In the genomic region with DNA sequence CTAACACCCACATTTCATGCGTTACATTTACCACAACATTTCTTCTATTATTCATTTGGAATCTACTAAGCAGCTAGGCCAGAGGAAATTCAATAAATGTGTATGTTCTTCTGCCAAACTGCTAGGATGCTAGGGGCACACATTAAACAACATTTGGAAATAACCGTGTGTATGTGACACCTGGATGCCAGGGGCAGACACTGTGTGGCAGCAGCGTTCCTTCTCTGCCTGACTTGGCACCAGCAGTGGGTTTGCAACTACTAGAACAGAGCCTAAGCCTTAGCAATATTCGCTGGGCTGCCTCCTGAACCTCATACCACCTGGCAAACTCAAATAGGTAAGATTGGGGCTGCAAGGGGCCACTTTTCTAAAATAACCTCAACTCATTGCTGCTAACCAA, we compare ENCODE assay signal across 17 cellular contexts.
DNase-seq lines count a peak whose midpoint lies in the region; ATAC-seq, FAIRE-seq and TF ChIP-seq lines count a peak whose summit lies in the region.
"Had no signal": no experiment of that assay in that cellular context is flagged by ENCODE, and none has a peak within 500 bp of the region (broad histone marks: within the 10 kb centered on the region; RNA-seq: fewer than 3 reads in every experiment).

No MANE protein-coding gene starts in this region.

- TF ChIP-seq POLR2A in GM12878 (IDR thresholded peaks at IDR 0.05; ENCODE audit: low read depth, low read length) (no peak), HepG2 (IDR thresholded peaks at IDR 0.05; ENCODE audit: insufficient read depth in 1 of 2, low read depth in 2 of 2, low read length in 2 of 2) (no peak)

- no peak overlapping the region for H2AFZ ChIP-seq in GM12878 (ENCODE audit: control insufficient read depth, low read depth, low read length)
- no peak overlapping the region for H2AFZ ChIP-seq in HepG2 (ENCODE audit: low read length)

- intact Hi-C loops in GM12878 (cut with micrococcal nuclease; ENCODE audit: unreplicated experiment) (no loop called here), HepG2 (cut with micrococcal nuclease; ENCODE audit: unreplicated experiment) (no loop called here)

- H3K36me3 ChIP-seq in GM12878 (ENCODE audit: control insufficient read depth in 2 of 2, insufficient read depth in 2 of 2, low read length in 1 of 2) (peaks cover 0 to 8% of the 10 kb centered on the region in 2 experiments; a peak in 3 of 4 replicates), HepG2 (replicated peaks in 1 of 2; ENCODE audit: control insufficient read depth in 1 of 2, insufficient read depth in 2 of 2, low read length in 2 of 2) (0 out of 5 replicates have a peak, but pooled peaks cover 0 to 2% of the 10 kb centered on the region in 2 experiments)
- H3K36me3 ChIP-seq: gastrocnemius medialis, thyroid gland had no signal

- BruUV-seq in GM12878 (replicated peaks; lab: Mats Ljungman, UMichigan) (no TSS peak), HepG2 (replicated peaks; lab: Mats Ljungman, UMichigan) (no TSS peak)

- H3K4me3 ChIP-seq in LNCaP clone FGC (ENCODE audit: low read depth, low read length) (no peak overlapping the region), GM12878 (no peak overlapping the region), HepG2 (replicated peaks in 1 of 3; ENCODE audit: insufficient read depth in 1 of 3, low read depth in 2 of 3, low read length in 3 of 3) (no peak overlapping the region)
- H3K4me3 ChIP-seq: gastrocnemius medialis, spleen, thyroid gland had no signal

- H3K4me1 ChIP-seq in GM12878 (ENCODE audit: control insufficient read depth, insufficient read depth, low read length) (no peaks in the 10 kb centered on the region), HepG2 (ENCODE audit: insufficient read depth, low read length) (no peaks in the 10 kb centered on the region)
- H3K4me1 ChIP-seq: gastrocnemius medialis, spleen, thyroid gland had no signal

- no peak overlapping the region for H3K4me2 ChIP-seq in GM12878 (ENCODE audit: control insufficient read depth, insufficient read depth)
- no peak overlapping the region for H3K4me2 ChIP-seq in HepG2 (ENCODE audit: low read depth, low read length)

- WGBS in GM12878 (ENCODE audit: insufficient coverage, insufficient replicate concordance, low lambda C conversion rate, missing lambda C conversion rate), result 97% methylated on average over 4 of the region's 4 CpGs
- 99% methylated on average over 3 of the region's 4 CpGs for WGBS in HepG2 (ENCODE audit: low lambda C conversion rate)

- peak; percentile 83 for TF ChIP-seq CTCF in LNCaP clone FGC (IDR thresholded peaks at IDR 0.05; ENCODE audit: control insufficient read depth, extremely low read depth, insufficient read depth)
- peak in 1 of 3 experiments; percentile 25; a peak in 1 of 6 replicates for TF ChIP-seq CTCF in GM12878 (IDR thresholded peaks at IDR 0.05 in 2 of 3, conservative IDR thresholded peaks at IDR 0.05 in 1 of 3; ENCODE audit: control insufficient read depth in 2 of 3, extremely low read depth in 1 of 3, insufficient read depth in 1 of 3, low read depth in 3 of 3, low read length in 3 of 3)
- TF ChIP-seq CTCF in HepG2 (CRISPR knock-in tag; IDR thresholded peaks at IDR 0.05), result peak; percentile 34; the same call in 1 of the 2 replicates

- no peak overlapping the region for H3K9ac ChIP-seq in GM12878 (ENCODE audit: control insufficient read depth, insufficient read depth, low read length)
- no peak overlapping the region for H3K9ac ChIP-seq in HepG2 (ENCODE audit: insufficient read depth, low read depth, low read length)

- H4K20me1 ChIP-seq in GM12878 (ENCODE audit: control insufficient read depth, insufficient read depth), result no peaks in the 10 kb centered on the region
- no peaks in the 10 kb centered on the region for H4K20me1 ChIP-seq in HepG2 (ENCODE audit: insufficient read depth, low read length)

- in situ Hi-C loops in GM12878 (cut with MboI), result no loop called here
- in situ Hi-C loops in HepG2 (cut with HindIII; ENCODE audit: extremely low pct_ligation_motif_present, low pct_unique_long_range_greater_than_20kb), result no loop called here

- H3K79me2 ChIP-seq in GM12878 (ENCODE audit: control insufficient read depth, insufficient read depth, low read length) (no peaks in the 10 kb centered on the region), HepG2 (ENCODE audit: insufficient read depth, low read length) (no peaks in the 10 kb centered on the region)

- TF ChIP-seq EP300 in GM12878 (IDR thresholded peaks at IDR 0.05; ENCODE audit: borderline replicate concordance in 1 of 2, control insufficient read depth in 1 of 2, low read depth in 2 of 2, low read length in 2 of 2), result no peak
- no peak for TF ChIP-seq EP300 in HepG2 (IDR thresholded peaks at IDR 0.05; ENCODE audit: low read depth in 2 of 2, low read length in 2 of 2)
- TF ChIP-seq EP300 in HepG2 (CRISPR knock-in tag; IDR thresholded peaks at IDR 0.05; ENCODE audit: borderline replicate concordance), result no peak

- TF ChIP-seq RAD21 in GM12878 (IDR thresholded peaks at IDR 0.05; ENCODE audit: insufficient read depth, low read depth, low read length) (peak; percentile 27; the same call in 1 of the 2 replicates), HepG2 (CRISPR knock-in tag; IDR thresholded peaks at IDR 0.05) (no peak)

- CTCF ChIA-PET in GM12878 (lab: Yijun Ruan, JAX), result no interaction called here
- CTCF ChIA-PET in HepG2 (lab: Yijun Ruan, JAX; ENCODE audit: low intra/inter-chr PET ratio, low total read pairs), result no interaction called here

- H3K27ac ChIP-seq in GM12878 (ENCODE audit: control insufficient read depth, insufficient read depth), result no peak overlapping the region
- H3K27ac ChIP-seq in HepG2 (ENCODE audit: extremely low read length, insufficient read depth, low read length), result no peak overlapping the region
- H3K27ac ChIP-seq: gastrocnemius medialis, spleen, thyroid gland had no signal

- ATAC-seq in GM12878, result no peak
- no peak for ATAC-seq in HepG2
- ATAC-seq: activated naive CD4-positive, alpha-beta T cell treated with anti-CD3 and anti-CD28 coated beads, Interleukin-2, amount 50 U/mL, for 72 hours; gastrocnemius medialis; stimulated activated effector memory CD8-positive, alpha-beta T cell treated with anti-CD3 and anti-CD28 coated beads, Interleukin-12 subunit alpha, Interleukin-12 subunit beta, amount 100 ng/mL, for 72 hours had no signal

- SMC1A ChIA-PET in GM12878 (lab: Charles Lee; ENCODE audit: uncharacterized antibody, unreplicated experiment), result interaction anchor here (0.6 kb wide), 1 partner anchor 509 kb away, joined by 3 read pairs; no protein-coding TSS in a partner anchor

- FAIRE-seq in GM12878 (lab: Jason Lieb, UNC), result no peak
- FAIRE-seq in HepG2 (lab: Jason Lieb, UNC), result no peak

- POLR2A ChIA-PET in GM12878 (lab: Charles Lee), result interaction anchor here (0.6 kb wide), 1 partner anchor 192 kb away, joined by 3 read pairs; no protein-coding TSS in a partner anchor
- POLR2A ChIA-PET in HepG2 (lab: Yijun Ruan, JAX), result no interaction called here

- no peaks in the 10 kb centered on the region for H3K27me3 ChIP-seq in GM12878 (replicated peaks in 1 of 2; ENCODE audit: control insufficient read depth in 2 of 2, insufficient read depth in 2 of 2, low read length in 1 of 2)
- no peaks in the 10 kb centered on the region for H3K27me3 ChIP-seq in HepG2 (ENCODE audit: control insufficient read depth in 1 of 2, insufficient read depth in 2 of 2, low read length in 2 of 2)
- H3K27me3 ChIP-seq: gastrocnemius medialis, spleen, thyroid gland had no signal

- RAD21 ChIA-PET in GM12878 (lab: Charles Lee; ENCODE audit: unreplicated experiment), result no interaction called here

- DNase-seq in COR-L47 (lab: John Stamatoyannopoulos, UW) (peak; percentile 15), LNCaP clone FGC (ENCODE audit: low read depth) (no peak), GM12878 (ENCODE audit: low read depth, low spot score) (no peak), HepG2 (ENCODE audit: low spot score) (no peak), SK-N-DZ (ENCODE audit: low spot score) (no peak), foreskin melanocyte (no peak)
- DNase-seq in stimulated activated naive CD4-positive, alpha-beta T cell (lab: John Stamatoyannopoulos, UW), result no peak
- DNase-seq: activated CD4-positive, alpha-beta T cell treated with anti-CD3 and anti-CD28 coated beads, Interleukin-2, amount 50 U/mL, for 48 hours; activated T-cell treated with anti-CD3 and anti-CD28 coated beads, Interleukin-2, amount 50 U/mL, for 1 hour; CD4-positive, alpha-beta memory T cell; gastrocnemius medialis; KG1; NCI-H1436 treated with DMSO at 0.1 percent for 48 hours; spleen had no signal

- H3K9me3 ChIP-seq in GM12878 (replicated peaks; ENCODE audit: control insufficient read depth, insufficient read depth, low read length) (no peaks in the 10 kb centered on the region; the same call in 1 of the 3 replicates), HepG2 (ENCODE audit: low read length) (no peaks in the 10 kb centered on the region)
- H3K9me3 ChIP-seq: gastrocnemius medialis, thyroid gland had no signal

TF ChIP-seq in GM12878, 131 proteins besides CTCF, POLR2A, EP300 and RAD21 (continues in another document):
- TF ChIP-seq RELA (IDR thresholded peaks at IDR 0.05; ENCODE audit: borderline replicate concordance, partially characterized antibody) (no peak), NR2C1 (IDR thresholded peaks at IDR 0.05) (no peak), SMC3 (IDR thresholded peaks at IDR 0.05; ENCODE audit: borderline replicate concordance, low read length) (no peak), BMI1 (IDR thresholded peaks at IDR 0.05; ENCODE audit: borderline replicate concordance) (no peak)

TF ChIP-seq in HepG2, 621 proteins besides CTCF, POLR2A, EP300 and RAD21:
- no peak for TF ChIP-seq FOXJ3 (CRISPR knock-in tag; IDR thresholded peaks at IDR 0.05; ENCODE audit: borderline replicate concordance)
- TF ChIP-seq ZNF205 (CRISPR knock-in tag; IDR thresholded peaks at IDR 0.05), result no peak
- no peak for TF ChIP-seq HNRNPLL (IDR thresholded peaks at IDR 0.05; ENCODE audit: low read depth, low read length, poor library complexity, severe bottlenecking)
- peak; percentile 45 for TF ChIP-seq STAG1 (CRISPR knock-in tag; IDR thresholded peaks at IDR 0.05)
